8 cellular contexts compared by ENCODE assay signal in the genomic region with DNA sequence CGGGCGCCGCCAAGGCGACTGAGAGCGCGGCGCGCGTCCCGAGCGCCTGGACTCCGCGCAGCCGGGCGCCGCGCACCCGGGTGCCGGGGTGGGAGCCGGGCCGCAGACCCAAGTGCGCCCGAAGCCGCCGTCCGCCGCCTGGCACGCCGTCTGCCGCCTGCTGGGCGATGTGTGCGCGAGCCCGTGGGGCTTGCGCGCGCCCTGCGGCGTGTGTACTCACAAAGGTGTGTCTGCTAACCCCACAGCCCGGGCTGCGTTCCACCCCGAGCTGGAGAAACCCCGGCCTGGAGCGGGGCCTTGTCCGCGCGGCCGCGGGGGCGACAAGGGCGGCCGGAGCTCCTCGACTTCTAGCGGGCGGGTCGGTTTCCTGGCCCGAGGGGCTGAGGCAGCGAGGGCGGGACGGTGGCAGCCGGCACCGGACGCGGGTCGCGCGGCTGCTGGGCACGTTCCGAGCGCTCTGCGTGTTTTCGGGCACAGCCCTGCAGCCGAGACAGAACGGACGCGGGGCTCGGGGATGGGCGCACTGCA.
DNase-seq lines count a peak whose midpoint lies in the region; ATAC-seq lines count a peak whose summit lies in the region.

No MANE protein-coding gene starts in this region.

- H3K27me3 ChIP-seq in layer of hippocampus (ENCODE audit: control insufficient read depth, insufficient read depth, low read length): no peaks in the 10 kb centered on the region

- ATAC-seq in HG02678 (IDR thresholded peaks at IDR 0.05; ENCODE audit: unreplicated experiment): peak; percentile 41

- DNase-seq in NCI-H2196 (lab: John Stamatoyannopoulos, UW; ENCODE audit: unreplicated experiment) (peak; percentile 48), NCI-H2196 treated with DMSO at 0.1 percent for 48 hours (lab: John Stamatoyannopoulos, UW; ENCODE audit: unreplicated experiment) (no peak), NCI-H146 treated with DMSO at 0.1 percent for 48 hours (lab: John Stamatoyannopoulos, UW; ENCODE audit: unreplicated experiment) (peak; percentile 54)
- peak; percentile 68 to 73 for DNase-seq in activated CD4-positive, alpha-beta T cell treated with anti-CD3 and anti-CD28 coated beads for 4 hours
- DNase-seq in stimulated activated CD4-positive, alpha-beta T cell treated with anti-CD3 and anti-CD28 coated beads, Interleukin-2, amount 100 ng/mL, for 4 hours (ENCODE audit: low read depth): peak; percentile 63

- peak overlapping the region; percentile 88 for H3K27ac ChIP-seq in cingulate gyrus (ENCODE audit: low read depth, low read length)
- H3K27ac ChIP-seq in layer of hippocampus (ENCODE audit: low read depth, low read length): peak overlapping the region; percentile 97
